Comparison of ENCODE assay signal across 18 cellular contexts in genomic region chr2:186399082-186399644, GRCh38.
A peak's percentile ranks its signal among the peaks of the same experiment; 100 is the strongest.
DNase-seq lines count a peak whose midpoint lies in the region; ATAC-seq, FAIRE-seq and TF ChIP-seq lines count a peak whose summit lies in the region.
"Had no signal": no experiment of that assay in that cellular context is flagged by ENCODE, and none has a peak within 500 bp of the region (broad histone marks: within the 10 kb centered on the region; RNA-seq: fewer than 3 reads in every experiment).

No MANE protein-coding gene starts in this region.

- DNase-seq in GM12891 (ENCODE audit: insufficient read length, low spot score) (no peak), SKM-1 (lab: John Stamatoyannopoulos, UW; ENCODE audit: unreplicated experiment) (no peak), DMS79 treated with DMSO at 0.1 percent for 48 hours (lab: John Stamatoyannopoulos, UW) (no peak)
- DNase-seq in activated naive CD4-positive, alpha-beta T cell treated with anti-CD3 and anti-CD28 coated beads, Interleukin-2, amount 50 U/mL, for 16 hours: no peak
- DNase-seq: activated CD8-positive, alpha-beta memory T cell treated with anti-CD3 and anti-CD28 coated beads, Interleukin-2, amount 50 U/mL, for 4 hours; activated naive CD4-positive, alpha-beta T cell treated with Interleukin-2 at 50 U/mL for 16 hours; CD4-positive, CD25-positive, alpha-beta regulatory T cell; KBM-7; NCI-H1092; NCI-H2227 treated with DMSO at 0.1 percent for 48 hours; SHP77; stimulated activated naive B cell treated with anti-CD40 and anti-IgM and Interleukin-4, amounts not matched to agents 10 μg/mL and 1 μg/mL and 100 μg/mL, for 72 hours; T-helper 2 cell; upper lobe of right lung had no signal

- no peak for TF ChIP-seq POLR2A in GM12891 (IDR thresholded peaks at IDR 0.05; ENCODE audit: low read depth, low read length)

- no peak for FAIRE-seq in GM12891 (lab: Jason Lieb, UNC)

- peak; percentile 100 for ATAC-seq in GM21360 (IDR thresholded peaks at IDR 0.05; ENCODE audit: unreplicated experiment)
- peak; percentile 67 for ATAC-seq in HG02840 (IDR thresholded peaks at IDR 0.05; ENCODE audit: low FRiP score, unreplicated experiment)
- peak; percentile 82 for ATAC-seq in HG03457 (IDR thresholded peaks at IDR 0.05; ENCODE audit: unreplicated experiment)
- ATAC-seq in GM19324 (IDR thresholded peaks at IDR 0.05; ENCODE audit: low FRiP score, unreplicated experiment): no peak
- ATAC-seq: upper lobe of right lung had no signal

TF ChIP-seq in GM12891, 5 proteins besides CTCF, POLR2A, EP300 and RAD21:
- peak; percentile 59 for TF ChIP-seq PAX5 (IDR thresholded peaks at IDR 0.05; ENCODE audit: insufficient read depth, low read length, severe bottlenecking)
- no peak for TF ChIP-seq TAF1 (IDR thresholded peaks at IDR 0.05; ENCODE audit: low read depth, low read length)
